Comparison of ENCODE assay signal across 12 cellular contexts in genomic region chr20:54103762-54104600, GRCh38. TPM values are rescaled to one million over a fixed set of nuclear protein-coding genes. Genes with fewer than 3 reads are reported as not detected.
DNase-seq lines count a peak whose midpoint lies in the region; ATAC-seq and TF ChIP-seq lines count a peak whose summit lies in the region.
"Had no signal": no experiment of that assay in that cellular context is flagged by ENCODE, and none has a peak within 500 bp of the region (broad histone marks: within the 10 kb centered on the region; RNA-seq: fewer than 3 reads in every experiment).

No MANE protein-coding gene starts in this region.

- peak overlapping the region; percentile 32 for H2AFZ ChIP-seq in ACC112 (ENCODE audit: low read length, unreplicated experiment)

- intact Hi-C loops in right lobe of liver (cut with DNase I), result no loop called here

- H3K4me3 ChIP-seq in ACC112 (ENCODE audit: low read depth, low read length), result no peak overlapping the region
- H3K4me3 ChIP-seq in HEK293 (ENCODE audit: low read depth, low read length), result no peak overlapping the region
- H3K4me3 ChIP-seq in RWPE2 (ENCODE audit: severe bottlenecking), result no peak overlapping the region
- H3K4me3 ChIP-seq in right lobe of liver, result peak overlapping the region; percentile 7 to 27 (median 15)
- H3K4me3 ChIP-seq: thoracic aorta had no signal

- H3K27me3 ChIP-seq in ACC112 (ENCODE audit: insufficient read depth, low read length) (no peaks in the 10 kb centered on the region), RWPE2 (ENCODE audit: insufficient read depth, poor library complexity, severe bottlenecking) (no peaks in the 10 kb centered on the region), right lobe of liver (no peaks in the 10 kb centered on the region)

- no peaks in the 10 kb centered on the region for H3K79me2 ChIP-seq in ACC112 (ENCODE audit: control insufficient read depth, insufficient read depth, low read length, unreplicated experiment)

- TF ChIP-seq POLR2A in right lobe of liver (IDR thresholded peaks at IDR 0.05), result no peak

- H3K36me3 ChIP-seq in ACC112 (ENCODE audit: insufficient read depth, low read length) (no peaks in the 10 kb centered on the region), HEK293 (ENCODE audit: control insufficient read depth in 2 of 2, insufficient read depth in 1 of 2, low read length in 2 of 2) (no peaks in the 10 kb centered on the region), RWPE2 (ENCODE audit: low read depth) (no peaks in the 10 kb centered on the region), right lobe of liver (no peaks in the 10 kb centered on the region)
- H3K36me3 ChIP-seq: thoracic aorta, WERI-Rb-1 had no signal

- no peak for ATAC-seq in RWPE2 (ENCODE audit: low read depth)
- ATAC-seq in right lobe of liver, result peak; percentile 62 to 88 (median 76)
- no peak for ATAC-seq in GM21390 (IDR thresholded peaks at IDR 0.05; ENCODE audit: unreplicated experiment)
- no peak for ATAC-seq in HG03342 (IDR thresholded peaks at IDR 0.05; ENCODE audit: unreplicated experiment)

- H3K27ac ChIP-seq in ACC112 (ENCODE audit: low read depth, low read length), result no peak overlapping the region
- no peak overlapping the region for H3K27ac ChIP-seq in HEK293 (ENCODE audit: extremely low read depth, low read depth, low read length)
- H3K27ac ChIP-seq in RWPE2 (ENCODE audit: poor library complexity, severe bottlenecking), result no peak overlapping the region
- H3K27ac ChIP-seq in right lobe of liver, result peak overlapping the region; percentile 64 to 95 (median 67)
- H3K27ac ChIP-seq: thoracic aorta, WERI-Rb-1 had no signal

- TF ChIP-seq CTCF in HEK293 (tag by site-specific recombination; IDR thresholded peaks at IDR 0.05), result no peak
- peak; percentile 83 for TF ChIP-seq CTCF in RWPE2 (IDR thresholded peaks at IDR 0.05; ENCODE audit: poor library complexity, severe bottlenecking)
- no peak for TF ChIP-seq CTCF in right lobe of liver (IDR thresholded peaks at IDR 0.05)

- CTCF ChIA-PET in HEK293 (lab: Yijun Ruan, JAX), result interaction anchor here (0.6 to 15.5 kb wide), 48 partner anchors 8 to 1914 kb away, joined by 3 to 361 read pairs (median 4); partner anchors contain the start of gene PFDN4

- 44% methylated on average over 6 of the region's 6 CpGs for WGBS in right lobe of liver (ENCODE audit: insufficient coverage, low coverage, low lambda C conversion rate, missing lambda C conversion rate)

- H3K4me1 ChIP-seq in ACC112 (ENCODE audit: control insufficient read depth, insufficient read depth, low read length, unreplicated experiment), result no peaks in the 10 kb centered on the region
- H3K4me1 ChIP-seq in HEK293 (ENCODE audit: control insufficient read depth, insufficient read depth, low read length), result no peaks in the 10 kb centered on the region
- peaks cover 38% of the 10 kb centered on the region for H3K4me1 ChIP-seq in RWPE2 (ENCODE audit: insufficient read depth, poor library complexity, severe bottlenecking)
- H3K4me1 ChIP-seq in right lobe of liver, result peaks cover 0 to 54% (median 23%) of the 10 kb centered on the region in 4 donors

- DNase-seq in RWPE2 (ENCODE audit: low spot score) (no peak), right lobe of liver (peak; percentile 66 to 91 (median 90)), EL (no peak), GF-D8 (lab: John Stamatoyannopoulos, UW) (no peak)
- DNase-seq: NCI-H187 treated with DMSO at 0.1 percent for 48 hours had no signal

- POLR2A ChIA-PET in HEK293 (lab: Yijun Ruan, JAX), result interaction anchor here (1.4 kb wide), 1 partner anchor 104 kb away, joined by 4 read pairs; the partner anchor contains the start of gene PFDN4

- no peaks in the 10 kb centered on the region for H3K9me3 ChIP-seq in HEK293 (ENCODE audit: control insufficient read depth, insufficient read depth, low read depth, low read length)
- no peaks in the 10 kb centered on the region for H3K9me3 ChIP-seq in RWPE2 (ENCODE audit: severe bottlenecking)
- H3K9me3 ChIP-seq in right lobe of liver, result no peaks in the 10 kb centered on the region
- H3K9me3 ChIP-seq: thoracic aorta had no signal

TF ChIP-seq in HEK293, 187 proteins besides CTCF, POLR2A, EP300 and RAD21:
- TF ChIP-seq KLF9 (tag by site-specific recombination; IDR thresholded peaks at IDR 0.05; ENCODE audit: low read depth) (no peak), ATF2 (tag by site-specific recombination; IDR thresholded peaks at IDR 0.05; ENCODE audit: low read depth) (peak; percentile 25; the same call in 1 of the 2 replicates)

RNA-seq across cellular contexts. Expression of gene BCAS1, which starts 33.6 kb away (rescaled TPM):
- total RNA-seq in right lobe of liver, result under 1 TPM in 4 of 6 experiments, not detected in 2; 0.07 to 0.43 (median 0.15) TPM
- total RNA-seq: activated T-helper 1 cell treated with anti-CD3 and anti-CD28 coated beads, Interleukin-12 subunit alpha, Interleukin-12 subunit beta, Interleukin-2, Interleukin-4 antibody, amounts not matched to agents 30 ng/mL and 10 ng/mL and 1 ng/mL, durations not matched to agents 14 hours and 24 hours and 36 hours had no signal

Comparison
In these comparisons a context has a peak if more than half of its experiments do, and no peak if none do; other contexts are left out.
1. H3K27ac ChIP-seq: peak in right lobe of liver (3 of 3); none in ACC112 (single experiment), HEK293 (single experiment) and RWPE2 (single experiment).
2. H3K4me3 ChIP-seq: peak in right lobe of liver (3 of 3); none in ACC112 (single experiment), HEK293 (single experiment) and RWPE2 (single experiment).
3. ATAC-seq: peak in right lobe of liver (4 of 4); none in RWPE2 (single experiment), GM21390 (single experiment) and HG03342 (single experiment).
4. DNase-seq: peak in right lobe of liver (3 of 3); none in RWPE2 (single experiment), EL (single experiment) and GF-D8 (single experiment).